Comparison of ENCODE assay signal across 8 cellular contexts in the genomic region with DNA sequence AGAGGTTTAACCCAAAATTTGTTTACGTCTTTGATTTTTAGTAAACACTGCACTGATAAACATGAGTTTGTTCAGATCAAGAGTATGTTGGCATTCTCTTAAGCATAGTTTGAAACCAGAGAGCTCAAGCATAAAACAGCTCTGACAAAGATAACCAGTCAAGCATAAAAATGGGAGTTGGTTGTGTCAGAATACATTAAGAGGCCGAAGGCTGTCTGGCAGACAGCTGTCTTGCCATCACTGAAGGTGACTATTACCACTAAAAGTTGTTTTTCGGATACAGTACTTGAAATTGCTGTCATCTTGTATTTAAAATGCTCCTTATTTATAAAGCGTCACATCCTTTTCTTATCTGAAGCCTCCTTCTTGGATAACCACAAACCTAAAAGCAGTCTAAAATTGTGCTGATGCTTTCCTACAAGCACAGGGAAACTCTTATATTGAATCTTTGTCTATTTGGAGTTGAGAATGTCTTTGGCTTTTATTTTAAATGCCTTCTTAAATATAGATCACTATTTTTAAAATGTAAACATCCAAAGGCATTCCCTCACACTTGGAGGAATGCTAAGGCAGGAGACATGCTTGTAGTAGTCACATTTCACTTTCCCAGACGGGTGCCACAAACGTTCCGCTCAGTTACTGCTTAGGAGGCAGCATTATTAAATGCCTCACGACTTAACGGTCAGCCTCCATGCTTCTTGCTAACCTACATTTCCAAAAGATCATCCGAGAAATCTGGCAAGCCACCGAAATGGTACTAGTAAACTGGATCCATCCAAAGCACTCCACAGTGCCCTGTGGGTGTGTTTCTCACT. TPM values are rescaled to one million over a fixed set of nuclear protein-coding genes. Genes with fewer than 3 reads are reported as not detected.
A peak's percentile ranks its signal among the peaks of the same experiment; 100 is the strongest.
DNase-seq lines count a peak whose midpoint lies in the region; ATAC-seq and TF ChIP-seq lines count a peak whose summit lies in the region.

No MANE protein-coding gene starts in this region.

- no peaks in the 10 kb centered on the region for H3K27me3 Mint-ChIP-seq in MCF 10A (ENCODE audit: insufficient read depth, unreplicated experiment)

- H3K27ac ChIP-seq in HUES64 (ENCODE audit: low read depth, low read length): no peak overlapping the region
- H3K27ac ChIP-seq in lung (ENCODE audit: low read depth in 1 of 2, low read length in 1 of 2): peak overlapping the region in 1 of 2 donors; percentile 52
- peak overlapping the region; percentile 84 to 95 for H3K27ac ChIP-seq in aorta (ENCODE audit: low read depth in 1 of 2, low read length in 2 of 2)

- H3K4me3 ChIP-seq in AG10803 (ENCODE audit: low read length): peak overlapping the region; percentile 75
- H3K4me3 ChIP-seq in HUES64 (ENCODE audit: low read length): peak overlapping the region; percentile 74
- peak overlapping the region; percentile 64 for H3K4me3 ChIP-seq in lung
- H3K4me3 ChIP-seq in aorta (ENCODE audit: low read length in 2 of 2): peak overlapping the region; percentile 98 to 99

- no peaks in the 10 kb centered on the region for H3K36me3 ChIP-seq in HUES64 (ENCODE audit: insufficient read depth, low read length)
- no peaks in the 10 kb centered on the region for H3K36me3 ChIP-seq in lung (ENCODE audit: control insufficient read depth in 2 of 2, insufficient read depth in 2 of 2, low read length in 2 of 2)
- peaks cover 0 to 1% of the 10 kb centered on the region in 2 donors for H3K36me3 ChIP-seq in aorta (ENCODE audit: control insufficient read depth in 1 of 2, insufficient read depth in 2 of 2, low read length in 1 of 2)

- CTCF ChIA-PET in MCF 10A (lab: Yijun Ruan, JAX): no interaction called here
- CTCF ChIA-PET in GM10248 (lab: Yijun Ruan, JAX): no interaction called here

- POLR2A ChIA-PET in MCF 10A (lab: Yijun Ruan, JAX): interaction anchor here (0.6 to 0.8 kb wide), 2 partner anchors 50 to 388 kb away, joined by 3 read pairs; no protein-coding TSS in a partner anchor
- POLR2A ChIA-PET in GM10248 (lab: Yijun Ruan, JAX): no interaction called here

- ATAC-seq in lung (ENCODE audit: insufficient read depth, low FRiP score) (peak; percentile 3), aorta (ENCODE audit: low FRiP score) (peak; percentile 54), HG02571 (IDR thresholded peaks at IDR 0.05; ENCODE audit: unreplicated experiment) (no peak), GM18870 (IDR thresholded peaks at IDR 0.05; ENCODE audit: unreplicated experiment) (no peak)

- no peak overlapping the region for H3K9ac ChIP-seq in HUES64 (ENCODE audit: low read depth, low read length)

- no TSS peak for BruUV-seq in MCF 10A (replicated peaks; lab: Mats Ljungman, UMichigan)

- no peaks in the 10 kb centered on the region for H3K9me3 Mint-ChIP-seq in MCF 10A (ENCODE audit: unreplicated experiment)

- no peaks in the 10 kb centered on the region for H3K36me3 Mint-ChIP-seq in MCF 10A (ENCODE audit: insufficient read depth, unreplicated experiment)

- peaks cover 53% of the 10 kb centered on the region for H3K27me3 ChIP-seq in HUES64 (ENCODE audit: insufficient read depth, low read length)
- no peaks in the 10 kb centered on the region for H3K27me3 ChIP-seq in lung (ENCODE audit: control insufficient read depth, insufficient read depth)
- no peaks in the 10 kb centered on the region for H3K27me3 ChIP-seq in aorta (ENCODE audit: control insufficient read depth in 1 of 2, insufficient read depth in 2 of 2, low read length in 1 of 2)

- DNase-seq in AG10803 (ENCODE audit: low read depth) (peak; percentile 34), MCF 10A (ENCODE audit: unreplicated experiment) (peak; percentile 2), lung (ENCODE audit: low spot score) (no peak), aorta (no peak), GM10248 (ENCODE audit: extremely low spot score) (no peak)

- 39% methylated on average over 11 of the region's 11 CpGs for WGBS in HUES64
- WGBS in lung, 2 donors: 34 to 44% methylated on average over 11 of the region's 11 CpGs
- WGBS in aorta, 2 donors: 7 to 9% methylated on average over 11 of the region's 11 CpGs

- H3K4me1 Mint-ChIP-seq in MCF 10A (ENCODE audit: insufficient read depth, unreplicated experiment): no peaks in the 10 kb centered on the region

- no peak overlapping the region for H3K27ac Mint-ChIP-seq in MCF 10A (ENCODE audit: low read depth, unreplicated experiment)

- H3K9me3 ChIP-seq in HUES64 (ENCODE audit: insufficient read depth, low read depth, low read length) (no peaks in the 10 kb centered on the region), lung (ENCODE audit: control insufficient read depth in 2 of 2, insufficient read depth in 1 of 2, low read length in 1 of 2) (no peaks in the 10 kb centered on the region), aorta (ENCODE audit: control insufficient read depth, low read length) (no peaks in the 10 kb centered on the region)

- H3K4me3 Mint-ChIP-seq in MCF 10A (ENCODE audit: unreplicated experiment): peak overlapping the region; percentile 63

- TF ChIP-seq CTCF in AG10803 (conservative IDR thresholded peaks at IDR 0.05; ENCODE audit: low read length) (no peak), MCF 10A (IDR thresholded peaks at IDR 0.05; ENCODE audit: unreplicated experiment) (no peak), lung (IDR thresholded peaks at IDR 0.05; ENCODE audit: control extremely low read depth, extremely low read depth) (no peak), GM10248 (IDR thresholded peaks at IDR 0.05; ENCODE audit: control extremely low read depth, extremely low read depth, low read depth, missing control alignments) (no peak)

- 0 out of 2 replicates have a peak, but pooled peaks cover 10% of the 10 kb centered on the region for H3K4me1 ChIP-seq in HUES64 (ENCODE audit: insufficient read depth, low read length)
- H3K4me1 ChIP-seq in lung (ENCODE audit: control insufficient read depth in 2 of 2, insufficient read depth in 2 of 2, low read length in 2 of 2): peaks cover 3% of the 10 kb centered on the region in 2 donors
- H3K4me1 ChIP-seq in aorta (ENCODE audit: control insufficient read depth in 1 of 2, insufficient read depth in 2 of 2, low read length in 2 of 2): peaks cover 2 to 3% of the 10 kb centered on the region in 2 donors

- intact Hi-C loops in MCF 10A (cut with micrococcal nuclease): no loop called here
- intact Hi-C loops in aorta (cut with DNase I): loop anchor here in 1 of 2 donors (5.0 kb wide), 2 partner anchors 46 to 49 kb away; no protein-coding TSS in a partner anchor

RNA-seq across cellular contexts. Expression of gene SMAD9, which starts 1.6 kb away (rescaled TPM):
- polyA plus RNA-seq in HUES64 (2013, experiment 1 of 2): 0.80 TPM
- 1.2 TPM for polyA plus RNA-seq in HUES64 (2013, experiment 2 of 2)
- total RNA-seq in MCF 10A (2022) (0.98 and 1.6 TPM in 2 replicates), lung (10 to 100 TPM in 1 of 2 donors, 1 to 10 TPM in 1; 9.2 to 35.0 TPM), aorta (10 to 100 TPM; 48.9 to 50.8 TPM)
- polyA plus RNA-seq in lung (1 to 10 TPM; 2.5 to 3.2 TPM), aorta (10 to 100 TPM in 1 of 2 donors, 1 to 10 TPM in 1; 8.3 to 12.8 TPM)

Comparison
In these comparisons a context has a peak if more than half of its experiments do, and no peak if none do; other contexts are left out.
1. DNase-seq: peak in AG10803 (single experiment) and MCF 10A (single experiment); none in lung (single experiment), aorta (0 of 2) and GM10248 (single experiment).
2. ATAC-seq: peak in lung (single experiment) and aorta (single experiment); none in HG02571 (single experiment) and GM18870 (single experiment).
3. Peak in every context shown above with its lines, with median percentiles within 50 percentile points of each other: H3K4me3 ChIP-seq.